In genomic region chr1:114093624-114094302, GRCh38 we compare ENCODE assay signal across 14 cellular contexts. TPM values are rescaled to one million over a fixed set of nuclear protein-coding genes. Genes with fewer than 3 reads are reported as not detected.
A peak's percentile ranks its signal among the peaks of the same experiment; 100 is the strongest.
DNase-seq lines count a peak whose midpoint lies in the region; ATAC-seq, FAIRE-seq and TF ChIP-seq lines count a peak whose summit lies in the region.
"Had no signal": no experiment of that assay in that cellular context is flagged by ENCODE, and none has a peak within 500 bp of the region (broad histone marks: within the 10 kb centered on the region; RNA-seq: fewer than 3 reads in every experiment).

No MANE protein-coding gene starts in this region.

- no peak for ATAC-seq in GM19467 (IDR thresholded peaks at IDR 0.05; ENCODE audit: unreplicated experiment)

- TF ChIP-seq POLR2A in vagina (IDR thresholded peaks at IDR 0.05): no peak

- H4K91ac ChIP-seq in trophoblast cell (ENCODE audit: low read depth, low read length): no peak overlapping the region

- no peak overlapping the region for H3K4ac ChIP-seq in trophoblast cell (ENCODE audit: low read depth, low read length)

- DNase-seq in GM06990 (ENCODE audit: extremely low read depth, insufficient read length): no peak
- peak; percentile 56 for DNase-seq in Karpas-422
- peak; percentile 68 for DNase-seq in bronchial epithelial cell (ENCODE audit: low read depth)
- DNase-seq in trophoblast cell: peak; percentile 56 to 72
- no peak for DNase-seq in germinal center (ENCODE audit: low spot score)
- DNase-seq in vagina (ENCODE audit: extremely low spot score in 2 of 2): no peak
- DNase-seq in hypothalamus (lab: John Stamatoyannopoulos, UW): no peak
- DNase-seq: activated CD4-positive, CD25-positive, alpha-beta regulatory T cell; effector CD8-positive, alpha-beta T cell; GF-D8; Peyer's patch; posterior cingulate gyrus had no signal

- no peak overlapping the region for H2BK12ac ChIP-seq in trophoblast cell (ENCODE audit: low read length)

- no peaks in the 10 kb centered on the region for H3K9me2 ChIP-seq in Karpas-422 (replicated peaks; ENCODE audit: insufficient read depth, low read length)

- no peak overlapping the region for H3K14ac ChIP-seq in trophoblast cell (ENCODE audit: low read length)

- intact Hi-C loops in vagina (cut with DNase I): no loop called here

- H3K4me1 ChIP-seq in Karpas-422 (ENCODE audit: low read length): no peaks in the 10 kb centered on the region
- peaks cover 0 to 5% of the 10 kb centered on the region in 2 experiments for H3K4me1 ChIP-seq in trophoblast cell (ENCODE audit: control insufficient read depth in 1 of 2, insufficient read depth in 2 of 2, low read length in 2 of 2)
- H3K4me1 ChIP-seq in vagina: no peaks in the 10 kb centered on the region
- H3K4me1 ChIP-seq: Peyer's patch had no signal

- H3K9me3 ChIP-seq in Karpas-422 (ENCODE audit: low read length) (no peaks in the 10 kb centered on the region), trophoblast cell (ENCODE audit: insufficient read depth, low read depth, low read length) (peaks cover 2% of the 10 kb centered on the region), vagina (no peaks in the 10 kb centered on the region)
- H3K9me3 ChIP-seq: Peyer's patch had no signal

- H3K36me3 ChIP-seq in GM06990 (ENCODE audit: control insufficient read depth, insufficient read depth, low read length) (no peaks in the 10 kb centered on the region), Karpas-422 (ENCODE audit: insufficient read depth, low read length) (no peaks in the 10 kb centered on the region), bronchial epithelial cell (ENCODE audit: control insufficient read depth, insufficient read depth, low read length) (no peaks in the 10 kb centered on the region), trophoblast cell (ENCODE audit: control insufficient read depth in 1 of 2, insufficient read depth in 2 of 2, low read length in 2 of 2) (no peaks in the 10 kb centered on the region), vagina (no peaks in the 10 kb centered on the region)
- H3K36me3 ChIP-seq: Peyer's patch had no signal

- no CpG with 5 or more reads among the region's 4 CpGs for WGBS in trophoblast cell (ENCODE audit: extremely low coverage, insufficient coverage, insufficient read length)

- no peaks in the 10 kb centered on the region for H3K79me2 ChIP-seq in Karpas-422 (ENCODE audit: low read length)
- no peaks in the 10 kb centered on the region for H3K79me2 ChIP-seq in trophoblast cell (ENCODE audit: control insufficient read depth, insufficient read depth, low read length, poor library complexity)

- H4K8ac ChIP-seq in trophoblast cell (ENCODE audit: low read depth, low read length): no peak overlapping the region

- no peak overlapping the region for H4K12ac ChIP-seq in trophoblast cell (ENCODE audit: low read depth, low read length)

- H3K27ac ChIP-seq in Karpas-422 (ENCODE audit: low read length) (no peak overlapping the region), trophoblast cell (ENCODE audit: low read depth, low read length) (no peak overlapping the region), vagina (no peak overlapping the region)
- H3K27ac ChIP-seq: Peyer's patch had no signal

- H2BK5ac ChIP-seq in trophoblast cell (ENCODE audit: low read depth, low read length, poor library complexity): no peak overlapping the region

- no peak overlapping the region for H3K4me2 ChIP-seq in Karpas-422 (ENCODE audit: low read depth, low read length, poor library complexity, severe bottlenecking)
- H3K4me2 ChIP-seq in trophoblast cell (ENCODE audit: low read length): no peak overlapping the region

- H3K18ac ChIP-seq in trophoblast cell (ENCODE audit: low read length): no peak overlapping the region

- FAIRE-seq in bronchial epithelial cell (lab: Jason Lieb, UNC): no peak
- FAIRE-seq: islet of Langerhans had no signal

- peak; percentile 25 for TF ChIP-seq CTCF in GM06990 (IDR thresholded peaks at IDR 0.05; ENCODE audit: insufficient read depth, low read length, poor library complexity, severe bottlenecking)
- peak; percentile 27 for TF ChIP-seq CTCF in bronchial epithelial cell (IDR thresholded peaks at IDR 0.05; ENCODE audit: insufficient read depth, low read length, severe bottlenecking)
- TF ChIP-seq CTCF in vagina (IDR thresholded peaks at IDR 0.05): no peak

- H4K20me1 ChIP-seq in Karpas-422 (ENCODE audit: insufficient read depth, low read depth, low read length): no peaks in the 10 kb centered on the region

- no peak overlapping the region for H2BK120ac ChIP-seq in trophoblast cell (ENCODE audit: insufficient read depth, low read length, poor library complexity)

- H3K27me3 ChIP-seq in GM06990 (replicated peaks; ENCODE audit: control insufficient read depth, insufficient read depth, low read length): no peaks in the 10 kb centered on the region; the same call in none of the 2 replicates
- H3K27me3 ChIP-seq in Karpas-422 (ENCODE audit: low read length): no peaks in the 10 kb centered on the region
- peaks cover 7% of the 10 kb centered on the region for H3K27me3 ChIP-seq in bronchial epithelial cell (ENCODE audit: control insufficient read depth, insufficient read depth, low read length)
- no peaks in the 10 kb centered on the region for H3K27me3 ChIP-seq in trophoblast cell (ENCODE audit: insufficient read depth, low read length)
- H3K27me3 ChIP-seq in vagina: no peaks in the 10 kb centered on the region
- H3K27me3 ChIP-seq: Peyer's patch had no signal

- H3K23ac ChIP-seq in trophoblast cell (ENCODE audit: low read length): no peak overlapping the region

- H3K79me1 ChIP-seq in trophoblast cell (ENCODE audit: low read length): no peaks in the 10 kb centered on the region

- H2AK5ac ChIP-seq in trophoblast cell (ENCODE audit: low read length): no peak overlapping the region

- H2AFZ ChIP-seq in Karpas-422 (ENCODE audit: low read length): no peak overlapping the region
- H2AFZ ChIP-seq in trophoblast cell (ENCODE audit: insufficient read depth, low read length, poor library complexity): no peak overlapping the region

- no peak overlapping the region for H3K9ac ChIP-seq in Karpas-422 (ENCODE audit: low read length)
- H3K9ac ChIP-seq in trophoblast cell (ENCODE audit: low read length): no peak overlapping the region

- no peak overlapping the region for H3K4me3 ChIP-seq in GM06990 (replicated peaks; ENCODE audit: low read depth, low read length)
- no peak overlapping the region for H3K4me3 ChIP-seq in Karpas-422 (ENCODE audit: low read length)
- H3K4me3 ChIP-seq in bronchial epithelial cell (ENCODE audit: low read depth, low read length): no peak overlapping the region
- no peak overlapping the region for H3K4me3 ChIP-seq in trophoblast cell (ENCODE audit: low read depth, low read length)
- no peak overlapping the region for H3K4me3 ChIP-seq in vagina
- H3K4me3 ChIP-seq: Peyer's patch had no signal

RNA-seq across cellular contexts. Expression of gene SYT6, which starts 59.9 kb away (rescaled TPM):
- total RNA-seq in Karpas-422 (2014; rRNA removed; shearing (Covaris generic); ENCODE audit: low replicate concordance): not detected in 2 replicates
- total RNA-seq in bronchial epithelial cell (not detected in 2 replicates), vagina (not detected)
- 0.60 and 0.76 TPM in 2 replicates for polyA plus RNA-seq in trophoblast cell (2013)
- total RNA-seq: Peyer's patch had no signal

Comparison
In these comparisons a context has a peak if more than half of its experiments do, and no peak if none do; other contexts are left out.
1. DNase-seq: peak in Karpas-422 (single experiment), bronchial epithelial cell (single experiment) and trophoblast cell (2 of 2); none in GM06990 (single experiment), germinal center (single experiment), vagina (0 of 2) and hypothalamus (0 of 51).
2. CTCF ChIP-seq: peak in GM06990 (single experiment) and bronchial epithelial cell (single experiment); none in vagina (0 of 3).